In genomic region chr2:28347193-28347592, GRCh38 we compare ENCODE assay signal across 18 cellular contexts. TPM values are rescaled to one million over a fixed set of nuclear protein-coding genes. Genes with fewer than 3 reads are reported as not detected.
DNase-seq lines count a peak whose midpoint lies in the region; ATAC-seq lines count a peak whose summit lies in the region.
"Had no signal": no experiment of that assay in that cellular context is flagged by ENCODE, and none has a peak within 500 bp of the region (broad histone marks: within the 10 kb centered on the region; RNA-seq: fewer than 3 reads in every experiment).

No MANE protein-coding gene starts in this region.

- peak overlapping the region; percentile 54 to 83 (median 62) for H3K27ac Mint-ChIP-seq in CD4-positive, CD25-positive, alpha-beta regulatory T cell
- H3K27ac Mint-ChIP-seq in activated T-helper 17 cell treated with anti-CD3 and anti-CD28 coated beads, Interleukin-2, amount 50 U/mL, for 72 hours: peak overlapping the region; percentile 94
- peak overlapping the region; percentile 76 to 91 for H3K27ac Mint-ChIP-seq in natural killer cell treated with Interleukin-12 subunit alpha and Interleukin-12 subunit beta and Interleukin-15 and Interleukin-18, amount 100 ng/mL, for 72 hours
- H3K27ac Mint-ChIP-seq: naive B cell had no signal

- no peaks in the 10 kb centered on the region for H3K36me3 ChIP-seq in BLaER1
- no peaks in the 10 kb centered on the region for H3K36me3 ChIP-seq in CD4-positive, CD25-positive, alpha-beta regulatory T cell (ENCODE audit: control insufficient read depth, insufficient read depth, low read length)
- H3K36me3 ChIP-seq: left lung had no signal

- H3K4me3 ChIP-seq in BLaER1: no peak overlapping the region
- no peak overlapping the region for H3K4me3 ChIP-seq in CD4-positive, CD25-positive, alpha-beta regulatory T cell (ENCODE audit: low read depth, low read length)
- H3K4me3 ChIP-seq: left lung, SK-N-MC, testis had no signal

- no peak for DNase-seq in CD4-positive, CD25-positive, alpha-beta regulatory T cell
- no peak for DNase-seq in natural killer cell treated with Interleukin-12 subunit alpha and Interleukin-12 subunit beta and Interleukin-15 and Interleukin-18, amount 100 ng/mL, for 72 hours (ENCODE audit: low spot score)
- DNase-seq: amniotic stem cell; cerebellar nuclear complex; naive B cell; NCI-H1436 treated with DMSO at 0.1 percent for 48 hours; NCI-H226; retina; stimulated activated CD4-positive, alpha-beta T cell treated with anti-CD3 and anti-CD28 coated beads, Interleukin-1b, Interleukin-23, amount 100 ng/mL, for 48 hours; testis had no signal

- H3K4me3 Mint-ChIP-seq in CD4-positive, CD25-positive, alpha-beta regulatory T cell: peak overlapping the region in 1 of 4 donors; percentile 4
- peak overlapping the region; percentile 77 for H3K4me3 Mint-ChIP-seq in activated T-helper 17 cell treated with anti-CD3 and anti-CD28 coated beads, Interleukin-2, amount 50 U/mL, for 72 hours
- peak overlapping the region; percentile 71 for H3K4me3 Mint-ChIP-seq in natural killer cell treated with Interleukin-12 subunit alpha and Interleukin-12 subunit beta and Interleukin-15 and Interleukin-18, amount 100 ng/mL, for 72 hours
- H3K4me3 Mint-ChIP-seq: naive B cell had no signal

- peaks cover 27% of the 10 kb centered on the region for H3K4me1 ChIP-seq in BLaER1
- peaks cover 30% of the 10 kb centered on the region for H3K4me1 ChIP-seq in CD4-positive, CD25-positive, alpha-beta regulatory T cell (ENCODE audit: control insufficient read depth, insufficient read depth, low read length, poor library complexity, severe bottlenecking)

- no peaks in the 10 kb centered on the region for H3K9me3 ChIP-seq in BLaER1
- H3K9me3 ChIP-seq in CD4-positive, CD25-positive, alpha-beta regulatory T cell (ENCODE audit: control insufficient read depth in 2 of 2, low read length in 2 of 2): no peaks in the 10 kb centered on the region
- H3K9me3 ChIP-seq: left lung, testis had no signal

- H3K36me3 Mint-ChIP-seq in CD4-positive, CD25-positive, alpha-beta regulatory T cell: peaks cover 4% of the 10 kb centered on the region
- no peaks in the 10 kb centered on the region for H3K36me3 Mint-ChIP-seq in activated T-helper 17 cell treated with anti-CD3 and anti-CD28 coated beads, Interleukin-2, amount 50 U/mL, for 72 hours (ENCODE audit: low read depth)
- no peaks in the 10 kb centered on the region for H3K36me3 Mint-ChIP-seq in natural killer cell treated with Interleukin-12 subunit alpha and Interleukin-12 subunit beta and Interleukin-15 and Interleukin-18, amount 100 ng/mL, for 72 hours

- H3K27me3 Mint-ChIP-seq in CD4-positive, CD25-positive, alpha-beta regulatory T cell: peaks cover 4% of the 10 kb centered on the region
- no peaks in the 10 kb centered on the region for H3K27me3 Mint-ChIP-seq in activated T-helper 17 cell treated with anti-CD3 and anti-CD28 coated beads, Interleukin-2, amount 50 U/mL, for 72 hours
- no peaks in the 10 kb centered on the region for H3K27me3 Mint-ChIP-seq in natural killer cell treated with Interleukin-12 subunit alpha and Interleukin-12 subunit beta and Interleukin-15 and Interleukin-18, amount 100 ng/mL, for 72 hours

- no peaks in the 10 kb centered on the region for H4K20me1 ChIP-seq in BLaER1

- H3K9me3 Mint-ChIP-seq in CD4-positive, CD25-positive, alpha-beta regulatory T cell: no peaks in the 10 kb centered on the region
- H3K9me3 Mint-ChIP-seq in activated T-helper 17 cell treated with anti-CD3 and anti-CD28 coated beads, Interleukin-2, amount 50 U/mL, for 72 hours: no peaks in the 10 kb centered on the region
- no peaks in the 10 kb centered on the region for H3K9me3 Mint-ChIP-seq in natural killer cell treated with Interleukin-12 subunit alpha and Interleukin-12 subunit beta and Interleukin-15 and Interleukin-18, amount 100 ng/mL, for 72 hours
- H3K9me3 Mint-ChIP-seq: naive B cell had no signal

- no peak overlapping the region for H3K27ac ChIP-seq in BLaER1
- no peak overlapping the region for H3K27ac ChIP-seq in CD4-positive, CD25-positive, alpha-beta regulatory T cell (ENCODE audit: insufficient read depth, low read length, poor library complexity, severe bottlenecking)
- H3K27ac ChIP-seq: C4-2B, left lung, SK-N-MC, testis had no signal

- no peak overlapping the region for H3K9ac ChIP-seq in BLaER1

- peaks cover 6 to 43% (median 24%) of the 10 kb centered on the region in 4 donors for H3K4me1 Mint-ChIP-seq in CD4-positive, CD25-positive, alpha-beta regulatory T cell
- peaks cover 14% of the 10 kb centered on the region for H3K4me1 Mint-ChIP-seq in activated T-helper 17 cell treated with anti-CD3 and anti-CD28 coated beads, Interleukin-2, amount 50 U/mL, for 72 hours
- H3K4me1 Mint-ChIP-seq in natural killer cell treated with Interleukin-12 subunit alpha and Interleukin-12 subunit beta and Interleukin-15 and Interleukin-18, amount 100 ng/mL, for 72 hours (ENCODE audit: low read depth in 2 of 2): peaks cover 12 to 16% of the 10 kb centered on the region in 2 donors
- H3K4me1 Mint-ChIP-seq: naive B cell had no signal

- no peaks in the 10 kb centered on the region for H3K27me3 ChIP-seq in BLaER1
- no peaks in the 10 kb centered on the region for H3K27me3 ChIP-seq in CD4-positive, CD25-positive, alpha-beta regulatory T cell (ENCODE audit: control insufficient read depth, insufficient read depth, low read length)
- H3K27me3 ChIP-seq: left lung, testis had no signal

- ATAC-seq in CD4-positive, CD25-positive, alpha-beta regulatory T cell (ENCODE audit: low read depth in 2 of 2): no peak
- no peak for ATAC-seq in activated T-helper 17 cell treated with anti-CD3 and anti-CD28 coated beads, Interleukin-2, amount 50 U/mL, for 72 hours (replicated peaks)
- ATAC-seq in natural killer cell treated with Interleukin-12 subunit alpha and Interleukin-12 subunit beta and Interleukin-15 and Interleukin-18, amount 100 ng/mL, for 72 hours: no peak
- ATAC-seq in HG03175 (IDR thresholded peaks at IDR 0.05; ENCODE audit: unreplicated experiment) (no peak), HG02588 (IDR thresholded peaks at IDR 0.05; ENCODE audit: unreplicated experiment) (no peak), GM21390 (IDR thresholded peaks at IDR 0.05; ENCODE audit: unreplicated experiment) (no peak)
- ATAC-seq: left lung had no signal

- H3K4me2 ChIP-seq in BLaER1: peak overlapping the region; percentile 65

RNA-seq across cellular contexts. Expression of gene FOSL2, which starts 45.5 kb away (rescaled TPM):
- 195 TPM for total RNA-seq in CD4-positive, CD25-positive, alpha-beta regulatory T cell
- polyA plus RNA-seq in CD4-positive, CD25-positive, alpha-beta regulatory T cell: 1 to 10 TPM; 1.9 to 3.9 (median 2.5) TPM
- 100 to 1,000 TPM in 1 of 2 donors, 10 to 100 TPM in 1; 90.9 to 214 TPM for total RNA-seq in activated T-helper 17 cell treated with anti-CD3 and anti-CD28 coated beads, Interleukin-2, amount 50 U/mL, for 72 hours
- 10 to 100 TPM; 44.5 to 52.5 TPM for total RNA-seq in natural killer cell treated with Interleukin-12 subunit alpha and Interleukin-12 subunit beta and Interleukin-15 and Interleukin-18, amount 100 ng/mL, for 72 hours
